In the genomic region with DNA sequence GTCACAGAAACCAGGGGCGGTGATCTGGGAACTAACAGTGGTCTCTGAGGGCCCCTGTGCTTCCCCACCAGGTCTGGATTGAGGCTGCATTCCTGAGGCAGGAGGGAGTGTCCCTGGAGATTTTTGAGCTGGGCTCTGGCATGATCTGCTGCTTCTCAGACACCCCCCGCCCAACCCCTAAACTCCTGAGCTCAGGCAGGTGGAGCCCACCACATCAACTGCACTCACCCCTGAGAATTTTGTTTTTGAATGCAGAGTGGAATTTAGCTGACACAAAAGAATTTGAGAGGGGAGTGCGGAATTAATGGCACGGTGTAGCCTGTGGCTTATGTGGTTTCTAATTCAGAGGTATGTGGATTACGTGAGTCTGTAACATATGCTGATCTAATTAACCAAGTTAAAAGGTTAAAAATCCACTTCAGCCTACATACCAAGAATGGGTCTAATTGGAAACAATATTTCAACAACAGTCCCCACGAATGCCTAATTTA, we compare ENCODE assay signal across 2 cellular contexts.
TF ChIP-seq lines count a peak whose summit lies in the region.

No MANE protein-coding gene starts in this region.

TF ChIP-seq in SK-N-SH treated with all-trans-retinoic acid at 6 μM for 48 hours, 23 proteins besides CTCF, POLR2A, EP300 and RAD21 (continues in another document):
- TF ChIP-seq, protein P1, sequence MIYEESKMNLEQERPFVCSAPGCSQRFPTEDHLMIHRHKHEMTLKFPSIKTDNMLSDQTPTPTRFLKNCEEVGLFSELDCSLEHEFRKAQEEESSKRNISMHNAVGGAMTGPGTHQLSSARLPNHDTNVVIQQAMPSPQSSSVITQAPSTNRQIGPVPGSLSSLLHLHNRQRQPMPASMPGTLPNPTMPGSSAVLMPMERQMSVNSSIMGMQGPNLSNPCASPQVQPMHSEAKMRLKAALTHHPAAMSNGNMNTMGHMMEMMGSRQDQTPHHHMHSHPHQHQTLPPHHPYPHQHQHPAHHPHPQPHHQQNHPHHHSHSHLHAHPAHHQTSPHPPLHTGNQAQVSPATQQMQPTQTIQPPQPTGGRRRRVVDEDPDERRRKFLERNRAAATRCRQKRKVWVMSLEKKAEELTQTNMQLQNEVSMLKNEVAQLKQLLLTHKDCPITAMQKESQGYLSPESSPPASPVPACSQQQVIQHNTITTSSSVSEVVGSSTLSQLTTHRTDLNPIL (CRISPR knock-in tag; IDR thresholded peaks at IDR 0.05; ENCODE audit: low read depth): peak; percentile 90
- TF ChIP-seq RARB (CRISPR knock-in tag; IDR thresholded peaks at IDR 0.05) (no peak), ISL1 (CRISPR knock-in tag; IDR thresholded peaks at IDR 0.05) (peak; percentile 84), SNAI2 (CRISPR knock-in tag; IDR thresholded peaks at IDR 0.05) (no peak), TOX (CRISPR knock-in tag; IDR thresholded peaks at IDR 0.05; ENCODE audit: borderline replicate concordance) (no peak), GLIS3 (CRISPR knock-in tag; IDR thresholded peaks at IDR 0.05) (peak; percentile 78), ZFP3 (CRISPR knock-in tag; IDR thresholded peaks at IDR 0.05) (no peak), OSR1 (CRISPR knock-in tag; IDR thresholded peaks at IDR 0.05) (no peak), BACH2 (CRISPR knock-in tag; IDR thresholded peaks at IDR 0.05; ENCODE audit: borderline replicate concordance) (no peak), ZC3H10 (CRISPR knock-in tag; IDR thresholded peaks at IDR 0.05) (no peak), ARNTL (CRISPR knock-in tag; IDR thresholded peaks at IDR 0.05; ENCODE audit: borderline replicate concordance, low read depth) (no peak), ESRRG (CRISPR knock-in tag; IDR thresholded peaks at IDR 0.05) (no peak), CSRNP3 (CRISPR knock-in tag; IDR thresholded peaks at IDR 0.05) (no peak), ZNF565 (CRISPR knock-in tag; conservative IDR thresholded peaks at IDR 0.05; ENCODE audit: low read depth) (no peak), ZNF70 (CRISPR knock-in tag; IDR thresholded peaks at IDR 0.05) (no peak), PPARA (CRISPR knock-in tag; IDR thresholded peaks at IDR 0.05; ENCODE audit: borderline replicate concordance) (no peak), ZNF8 (CRISPR knock-in tag; IDR thresholded peaks at IDR 0.05) (no peak), ZFP30 (CRISPR knock-in tag; IDR thresholded peaks at IDR 0.05) (no peak)
- TF ChIP-seq, protein P2, sequence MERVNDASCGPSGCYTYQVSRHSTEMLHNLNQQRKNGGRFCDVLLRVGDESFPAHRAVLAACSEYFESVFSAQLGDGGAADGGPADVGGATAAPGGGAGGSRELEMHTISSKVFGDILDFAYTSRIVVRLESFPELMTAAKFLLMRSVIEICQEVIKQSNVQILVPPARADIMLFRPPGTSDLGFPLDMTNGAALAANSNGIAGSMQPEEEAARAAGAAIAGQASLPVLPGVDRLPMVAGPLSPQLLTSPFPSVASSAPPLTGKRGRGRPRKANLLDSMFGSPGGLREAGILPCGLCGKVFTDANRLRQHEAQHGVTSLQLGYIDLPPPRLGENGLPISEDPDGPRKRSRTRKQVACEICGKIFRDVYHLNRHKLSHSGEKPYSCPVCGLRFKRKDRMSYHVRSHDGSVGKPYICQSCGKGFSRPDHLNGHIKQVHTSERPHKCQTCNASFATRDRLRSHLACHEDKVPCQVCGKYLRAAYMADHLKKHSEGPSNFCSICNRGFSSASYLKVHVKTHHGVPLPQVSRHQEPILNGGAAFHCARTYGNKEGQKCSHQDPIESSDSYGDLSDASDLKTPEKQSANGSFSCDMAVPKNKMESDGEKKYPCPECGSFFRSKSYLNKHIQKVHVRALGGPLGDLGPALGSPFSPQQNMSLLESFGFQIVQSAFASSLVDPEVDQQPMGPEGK (CRISPR knock-in tag; IDR thresholded peaks at IDR 0.05; ENCODE audit: borderline replicate concordance): no peak; the same call in 1 of the 2 replicates
- TF ChIP-seq, protein P3, sequence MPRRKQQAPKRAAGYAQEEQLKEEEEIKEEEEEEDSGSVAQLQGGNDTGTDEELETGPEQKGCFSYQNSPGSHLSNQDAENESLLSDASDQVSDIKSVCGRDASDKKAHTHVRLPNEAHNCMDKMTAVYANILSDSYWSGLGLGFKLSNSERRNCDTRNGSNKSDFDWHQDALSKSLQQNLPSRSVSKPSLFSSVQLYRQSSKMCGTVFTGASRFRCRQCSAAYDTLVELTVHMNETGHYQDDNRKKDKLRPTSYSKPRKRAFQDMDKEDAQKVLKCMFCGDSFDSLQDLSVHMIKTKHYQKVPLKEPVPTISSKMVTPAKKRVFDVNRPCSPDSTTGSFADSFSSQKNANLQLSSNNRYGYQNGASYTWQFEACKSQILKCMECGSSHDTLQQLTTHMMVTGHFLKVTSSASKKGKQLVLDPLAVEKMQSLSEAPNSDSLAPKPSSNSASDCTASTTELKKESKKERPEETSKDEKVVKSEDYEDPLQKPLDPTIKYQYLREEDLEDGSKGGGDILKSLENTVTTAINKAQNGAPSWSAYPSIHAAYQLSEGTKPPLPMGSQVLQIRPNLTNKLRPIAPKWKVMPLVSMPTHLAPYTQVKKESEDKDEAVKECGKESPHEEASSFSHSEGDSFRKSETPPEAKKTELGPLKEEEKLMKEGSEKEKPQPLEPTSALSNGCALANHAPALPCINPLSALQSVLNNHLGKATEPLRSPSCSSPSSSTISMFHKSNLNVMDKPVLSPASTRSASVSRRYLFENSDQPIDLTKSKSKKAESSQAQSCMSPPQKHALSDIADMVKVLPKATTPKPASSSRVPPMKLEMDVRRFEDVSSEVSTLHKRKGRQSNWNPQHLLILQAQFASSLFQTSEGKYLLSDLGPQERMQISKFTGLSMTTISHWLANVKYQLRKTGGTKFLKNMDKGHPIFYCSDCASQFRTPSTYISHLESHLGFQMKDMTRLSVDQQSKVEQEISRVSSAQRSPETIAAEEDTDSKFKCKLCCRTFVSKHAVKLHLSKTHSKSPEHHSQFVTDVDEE (CRISPR knock-in tag; IDR thresholded peaks at IDR 0.05): no peak

TF ChIP-seq in SK-N-SH, 30 proteins besides CTCF, POLR2A, EP300 and RAD21:
- no peak for TF ChIP-seq EZH2phosphoT487 (IDR thresholded peaks at IDR 0.05; ENCODE audit: borderline replicate concordance, low read depth)
- TF ChIP-seq REST (IDR thresholded peaks at IDR 0.05; ENCODE audit: low read depth, low read length): no peak
- TF ChIP-seq FOXJ3 (CRISPR knock-in tag; IDR thresholded peaks at IDR 0.05): no peak
- no peak for TF ChIP-seq RFX5 (IDR thresholded peaks at IDR 0.05; ENCODE audit: low read length)
- TF ChIP-seq ELF1 (IDR thresholded peaks at IDR 0.05): no peak
- TF ChIP-seq SMC3 (IDR thresholded peaks at IDR 0.05; ENCODE audit: low read depth, low read length): no peak
- TF ChIP-seq, protein P4, sequence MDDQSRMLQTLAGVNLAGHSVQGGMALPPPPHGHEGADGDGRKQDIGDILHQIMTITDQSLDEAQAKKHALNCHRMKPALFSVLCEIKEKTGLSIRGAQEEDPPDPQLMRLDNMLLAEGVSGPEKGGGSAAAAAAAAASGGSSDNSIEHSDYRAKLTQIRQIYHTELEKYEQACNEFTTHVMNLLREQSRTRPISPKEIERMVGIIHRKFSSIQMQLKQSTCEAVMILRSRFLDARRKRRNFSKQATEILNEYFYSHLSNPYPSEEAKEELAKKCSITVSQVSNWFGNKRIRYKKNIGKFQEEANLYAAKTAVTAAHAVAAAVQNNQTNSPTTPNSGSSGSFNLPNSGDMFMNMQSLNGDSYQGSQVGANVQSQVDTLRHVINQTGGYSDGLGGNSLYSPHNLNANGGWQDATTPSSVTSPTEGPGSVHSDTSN (IDR thresholded peaks at IDR 0.05): no peak
- no peak for TF ChIP-seq MXI1 (IDR thresholded peaks at IDR 0.05; ENCODE audit: low read depth, low read length)
- TF ChIP-seq TEAD4 (IDR thresholded peaks at IDR 0.05; ENCODE audit: borderline replicate concordance, insufficient read depth): no peak
- no peak for TF ChIP-seq RXRA (IDR thresholded peaks at IDR 0.05; ENCODE audit: borderline replicate concordance, low read depth)
- no peak for TF ChIP-seq JUND (IDR thresholded peaks at IDR 0.05)
- TF ChIP-seq, protein P5, sequence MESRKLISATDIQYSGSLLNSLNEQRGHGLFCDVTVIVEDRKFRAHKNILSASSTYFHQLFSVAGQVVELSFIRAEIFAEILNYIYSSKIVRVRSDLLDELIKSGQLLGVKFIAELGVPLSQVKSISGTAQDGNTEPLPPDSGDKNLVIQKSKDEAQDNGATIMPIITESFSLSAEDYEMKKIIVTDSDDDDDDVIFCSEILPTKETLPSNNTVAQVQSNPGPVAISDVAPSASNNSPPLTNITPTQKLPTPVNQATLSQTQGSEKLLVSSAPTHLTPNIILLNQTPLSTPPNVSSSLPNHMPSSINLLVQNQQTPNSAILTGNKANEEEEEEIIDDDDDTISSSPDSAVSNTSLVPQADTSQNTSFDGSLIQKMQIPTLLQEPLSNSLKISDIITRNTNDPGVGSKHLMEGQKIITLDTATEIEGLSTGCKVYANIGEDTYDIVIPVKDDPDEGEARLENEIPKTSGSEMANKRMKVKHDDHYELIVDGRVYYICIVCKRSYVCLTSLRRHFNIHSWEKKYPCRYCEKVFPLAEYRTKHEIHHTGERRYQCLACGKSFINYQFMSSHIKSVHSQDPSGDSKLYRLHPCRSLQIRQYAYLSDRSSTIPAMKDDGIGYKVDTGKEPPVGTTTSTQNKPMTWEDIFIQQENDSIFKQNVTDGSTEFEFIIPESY (IDR thresholded peaks at IDR 0.05; ENCODE audit: borderline replicate concordance, low read depth): no peak
- no peak for TF ChIP-seq NFIC (IDR thresholded peaks at IDR 0.05; ENCODE audit: borderline replicate concordance)
- TF ChIP-seq, protein P6, sequence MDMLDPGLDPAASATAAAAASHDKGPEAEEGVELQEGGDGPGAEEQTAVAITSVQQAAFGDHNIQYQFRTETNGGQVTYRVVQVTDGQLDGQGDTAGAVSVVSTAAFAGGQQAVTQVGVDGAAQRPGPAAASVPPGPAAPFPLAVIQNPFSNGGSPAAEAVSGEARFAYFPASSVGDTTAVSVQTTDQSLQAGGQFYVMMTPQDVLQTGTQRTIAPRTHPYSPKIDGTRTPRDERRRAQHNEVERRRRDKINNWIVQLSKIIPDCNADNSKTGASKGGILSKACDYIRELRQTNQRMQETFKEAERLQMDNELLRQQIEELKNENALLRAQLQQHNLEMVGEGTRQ (IDR thresholded peaks at IDR 0.05; ENCODE audit: borderline replicate concordance, low read depth, low read length): no peak
- no peak for TF ChIP-seq YY1 (IDR thresholded peaks at IDR 0.05; ENCODE audit: low read depth)
- no peak for TF ChIP-seq FOXM1 (IDR thresholded peaks at IDR 0.05; ENCODE audit: low read depth)
- TF ChIP-seq TCF12 (IDR thresholded peaks at IDR 0.05): no peak
- TF ChIP-seq RCOR1 (IDR thresholded peaks at IDR 0.05; ENCODE audit: low read length): no peak
TF ChIP-seq in SK-N-SH: peak in this region for 0.
